8 cellular contexts compared by ENCODE assay signal in genomic region chr1:231420299-231420958, GRCh38. TPM values are rescaled to one million over a fixed set of nuclear protein-coding genes. Genes with fewer than 3 reads are reported as not detected.
A peak's percentile ranks its signal among the peaks of the same experiment; 100 is the strongest.
DNase-seq lines count a peak whose midpoint lies in the region; ATAC-seq and TF ChIP-seq lines count a peak whose summit lies in the region.

No MANE protein-coding gene starts in this region.

- H3K4me3 ChIP-seq in right atrium auricular region (peak overlapping the region; percentile 91 to 92), RWPE2 (ENCODE audit: severe bottlenecking) (peak overlapping the region; percentile 88)
- peak overlapping the region; percentile 67 for H3K4me3 ChIP-seq in effector memory CD4-positive, alpha-beta T cell (ENCODE audit: insufficient read depth, low read depth, low read length, poor library complexity, severe bottlenecking)

- peaks cover 0 to 3% of the 10 kb centered on the region in 2 donors for H3K27me3 Mint-ChIP-seq in natural killer cell treated with Interleukin-12 subunit alpha and Interleukin-12 subunit beta and Interleukin-15 and Interleukin-18, amount 100 ng/mL, for 72 hours

- H3K9me3 ChIP-seq in right atrium auricular region (no peaks in the 10 kb centered on the region), RWPE2 (ENCODE audit: severe bottlenecking) (no peaks in the 10 kb centered on the region)
- H3K9me3 ChIP-seq in effector memory CD4-positive, alpha-beta T cell (ENCODE audit: control insufficient read depth, low read length) = no peaks in the 10 kb centered on the region

- H3K27ac Mint-ChIP-seq in natural killer cell treated with Interleukin-12 subunit alpha and Interleukin-12 subunit beta and Interleukin-15 and Interleukin-18, amount 100 ng/mL, for 72 hours = peak overlapping the region; percentile 57 to 73

- DNase-seq in right atrium auricular region (ENCODE audit: low spot score) = no peak
- no peak for DNase-seq in Right ventricle myocardium inferior (ENCODE audit: missing footprints)
- DNase-seq in RWPE2 (ENCODE audit: low spot score) = no peak
- no peak for DNase-seq in effector memory CD4-positive, alpha-beta T cell
- DNase-seq in natural killer cell treated with Interleukin-12 subunit alpha and Interleukin-12 subunit beta and Interleukin-15 and Interleukin-18, amount 100 ng/mL, for 72 hours (ENCODE audit: low spot score) = no peak

- no peak for TF ChIP-seq CTCF in right atrium auricular region (IDR thresholded peaks at IDR 0.05)
- no peak for TF ChIP-seq CTCF in RWPE2 (IDR thresholded peaks at IDR 0.05; ENCODE audit: poor library complexity, severe bottlenecking)

- peaks cover 39 to 47% of the 10 kb centered on the region in 2 donors for H3K4me1 Mint-ChIP-seq in natural killer cell treated with Interleukin-12 subunit alpha and Interleukin-12 subunit beta and Interleukin-15 and Interleukin-18, amount 100 ng/mL, for 72 hours (ENCODE audit: low read depth in 2 of 2)

- ATAC-seq in Right ventricle myocardium inferior = no peak
- no peak for ATAC-seq in RWPE2 (ENCODE audit: low read depth)
- ATAC-seq in natural killer cell treated with Interleukin-12 subunit alpha and Interleukin-12 subunit beta and Interleukin-15 and Interleukin-18, amount 100 ng/mL, for 72 hours = no peak
- no peak for ATAC-seq in GM18907 (IDR thresholded peaks at IDR 0.05; ENCODE audit: unreplicated experiment)
- ATAC-seq in HG02763 (IDR thresholded peaks at IDR 0.05; ENCODE audit: unreplicated experiment) = no peak
- no peak for ATAC-seq in GM18517 (IDR thresholded peaks at IDR 0.05; ENCODE audit: unreplicated experiment)

- peaks cover 6% of the 10 kb centered on the region for H3K36me3 Mint-ChIP-seq in natural killer cell treated with Interleukin-12 subunit alpha and Interleukin-12 subunit beta and Interleukin-15 and Interleukin-18, amount 100 ng/mL, for 72 hours

- peak overlapping the region; percentile 98 for H3K4me3 Mint-ChIP-seq in natural killer cell treated with Interleukin-12 subunit alpha and Interleukin-12 subunit beta and Interleukin-15 and Interleukin-18, amount 100 ng/mL, for 72 hours

- intact Hi-C loops in Right ventricle myocardium inferior (cut with DNase I) = loop anchor here (2.0 to 10.0 kb wide), 3 partner anchors 62 to 176 kb away; partner anchors contain the start of gene GNPAT

- peaks cover 4% of the 10 kb centered on the region for H3K36me3 ChIP-seq in right atrium auricular region
- H3K36me3 ChIP-seq in RWPE2 (ENCODE audit: low read depth) = peaks cover 6% of the 10 kb centered on the region; the same call in 1 of the 2 replicates
- H3K36me3 ChIP-seq in effector memory CD4-positive, alpha-beta T cell (ENCODE audit: control insufficient read depth, insufficient read depth, low read length) = no peaks in the 10 kb centered on the region

- H3K27ac ChIP-seq in right atrium auricular region (peak overlapping the region; percentile 99), RWPE2 (ENCODE audit: poor library complexity, severe bottlenecking) (peak overlapping the region; percentile 78)
- H3K27ac ChIP-seq in effector memory CD4-positive, alpha-beta T cell (ENCODE audit: insufficient read depth, low read length, poor library complexity, severe bottlenecking) = no peak overlapping the region

- H3K27me3 ChIP-seq in right atrium auricular region = no peaks in the 10 kb centered on the region
- no peaks in the 10 kb centered on the region for H3K27me3 ChIP-seq in RWPE2 (ENCODE audit: insufficient read depth, poor library complexity, severe bottlenecking)
- no peaks in the 10 kb centered on the region for H3K27me3 ChIP-seq in effector memory CD4-positive, alpha-beta T cell (replicated peaks; ENCODE audit: control insufficient read depth, insufficient read depth, low read length, poor library complexity, severe bottlenecking)

- no peaks in the 10 kb centered on the region for H3K9me3 Mint-ChIP-seq in natural killer cell treated with Interleukin-12 subunit alpha and Interleukin-12 subunit beta and Interleukin-15 and Interleukin-18, amount 100 ng/mL, for 72 hours

- H3K4me1 ChIP-seq in right atrium auricular region (peaks cover 0 to 58% of the 10 kb centered on the region in 2 donors), RWPE2 (ENCODE audit: insufficient read depth, poor library complexity, severe bottlenecking) (peaks cover 27% of the 10 kb centered on the region)
- H3K4me1 ChIP-seq in effector memory CD4-positive, alpha-beta T cell (ENCODE audit: control insufficient read depth, insufficient read depth, low read length, poor library complexity, severe bottlenecking) = peaks cover 27% of the 10 kb centered on the region

RNA-seq across cellular contexts. Expression of gene EGLN1, which starts 1.7 kb away (rescaled TPM):
- total RNA-seq in right atrium auricular region (10 to 100 TPM; 57.9 to 76.7 TPM), Right ventricle myocardium inferior (86.0 TPM)
- total RNA-seq in natural killer cell treated with Interleukin-12 subunit alpha and Interleukin-12 subunit beta and Interleukin-15 and Interleukin-18, amount 100 ng/mL, for 72 hours = 10 to 100 TPM; 15.5 to 25.9 TPM
